ENCODE assay signal across 21 cellular contexts in the genomic region with DNA sequence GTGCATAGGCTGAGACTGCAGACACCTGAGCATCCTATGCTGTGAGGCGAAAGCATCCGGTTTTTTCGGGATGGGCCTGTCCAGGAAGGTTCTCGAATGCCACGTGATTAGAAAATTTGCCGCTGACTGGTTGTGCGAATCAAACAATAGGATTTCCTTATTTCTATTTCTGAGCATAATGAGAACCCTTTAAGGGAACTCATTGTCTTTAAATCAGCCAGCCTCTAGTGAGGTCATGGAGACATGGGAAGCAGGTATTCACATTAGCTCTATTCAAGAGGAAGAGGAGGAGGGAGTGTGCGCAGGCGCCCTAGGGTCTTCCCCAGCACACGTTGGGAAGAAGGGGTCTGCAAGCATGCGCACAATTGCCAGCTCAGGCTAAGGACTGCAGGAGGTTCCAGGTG. TPM values are rescaled to one million over a fixed set of nuclear protein-coding genes. Genes with fewer than 3 reads are reported as not detected.
DNase-seq lines count a peak whose midpoint lies in the region; ATAC-seq and TF ChIP-seq lines count a peak whose summit lies in the region.
"Had no signal": no experiment of that assay in that cellular context is flagged by ENCODE, and none has a peak within 500 bp of the region (broad histone marks: within the 10 kb centered on the region; RNA-seq: fewer than 3 reads in every experiment).

No MANE protein-coding gene starts in this region.

- no peak for ATAC-seq in activated T-helper 17 cell treated with anti-CD3 and anti-CD28 coated beads, Interleukin-2, amount 50 U/mL, for 72 hours (replicated peaks)
- no peak for ATAC-seq in stimulated activated naive CD8-positive, alpha-beta T cell treated with anti-CD3 and anti-CD28 coated beads, Interleukin-15, amount 100 ng/mL, for 72 hours
- no peak for ATAC-seq in HG02840 (IDR thresholded peaks at IDR 0.05; ENCODE audit: low FRiP score, unreplicated experiment)
- ATAC-seq: A549 had no signal

- H3K9me3 Mint-ChIP-seq in activated CD4-positive, alpha-beta T cell treated with anti-CD3 and anti-CD28 coated beads, Interleukin-2, amount 10 ng/mL, durations not matched to agents 24 days and 14 days: peaks cover 7% of the 10 kb centered on the region
- peaks cover 11% of the 10 kb centered on the region for H3K9me3 Mint-ChIP-seq in activated T-helper 17 cell treated with anti-CD3 and anti-CD28 coated beads, Interleukin-2, amount 50 U/mL, for 72 hours
- peaks cover 14 to 16% of the 10 kb centered on the region in 2 donors for H3K9me3 Mint-ChIP-seq in stimulated activated naive CD8-positive, alpha-beta T cell treated with anti-CD3 and anti-CD28 coated beads, Interleukin-15, amount 100 ng/mL, for 72 hours

- peaks cover 62% of the 10 kb centered on the region for H3K4me1 Mint-ChIP-seq in activated CD4-positive, alpha-beta T cell treated with anti-CD3 and anti-CD28 coated beads, Interleukin-2, amount 10 ng/mL, durations not matched to agents 24 days and 14 days
- peaks cover 38% of the 10 kb centered on the region for H3K4me1 Mint-ChIP-seq in activated T-helper 17 cell treated with anti-CD3 and anti-CD28 coated beads, Interleukin-2, amount 50 U/mL, for 72 hours
- H3K4me1 Mint-ChIP-seq in stimulated activated naive CD8-positive, alpha-beta T cell treated with anti-CD3 and anti-CD28 coated beads, Interleukin-15, amount 100 ng/mL, for 72 hours: peaks cover 76% of the 10 kb centered on the region
- H3K4me1 Mint-ChIP-seq: H9 had no signal

- H3K36me3 Mint-ChIP-seq in activated CD4-positive, alpha-beta T cell treated with anti-CD3 and anti-CD28 coated beads, Interleukin-2, amount 10 ng/mL, durations not matched to agents 24 days and 14 days (ENCODE audit: low read depth): peaks cover 88% of the 10 kb centered on the region
- H3K36me3 Mint-ChIP-seq in activated T-helper 17 cell treated with anti-CD3 and anti-CD28 coated beads, Interleukin-2, amount 50 U/mL, for 72 hours (ENCODE audit: low read depth): peaks cover 73% of the 10 kb centered on the region

- H3K4me3 ChIP-seq in right atrium auricular region: peak overlapping the region in 1 of 2 donors; percentile 20
- H3K4me3 ChIP-seq: A549, mucosa of descending colon, smooth muscle cell, transverse colon had no signal

- peak overlapping the region; percentile 72 for H3K27ac Mint-ChIP-seq in activated CD4-positive, alpha-beta T cell treated with anti-CD3 and anti-CD28 coated beads, Interleukin-2, amount 10 ng/mL, durations not matched to agents 24 days and 14 days
- no peak overlapping the region for H3K27ac Mint-ChIP-seq in activated T-helper 17 cell treated with anti-CD3 and anti-CD28 coated beads, Interleukin-2, amount 50 U/mL, for 72 hours
- H3K27ac Mint-ChIP-seq in stimulated activated naive CD8-positive, alpha-beta T cell treated with anti-CD3 and anti-CD28 coated beads, Interleukin-15, amount 100 ng/mL, for 72 hours: peak overlapping the region in 1 of 2 donors; percentile 75
- H3K27ac Mint-ChIP-seq: H9 had no signal

- no peak for TF ChIP-seq CTCF in right atrium auricular region (IDR thresholded peaks at IDR 0.05)
- TF ChIP-seq CTCF in GM20000 (IDR thresholded peaks at IDR 0.05; ENCODE audit: extremely low read depth, missing control alignments): no peak

- no peaks in the 10 kb centered on the region for H3K27me3 ChIP-seq in right atrium auricular region
- H3K27me3 ChIP-seq: transverse colon had no signal

- peaks cover 0 to 7% of the 10 kb centered on the region in 2 donors for H3K9me3 ChIP-seq in right atrium auricular region
- H3K9me3 ChIP-seq: A549, mucosa of descending colon, transverse colon had no signal

- H3K27me3 Mint-ChIP-seq in activated CD4-positive, alpha-beta T cell treated with anti-CD3 and anti-CD28 coated beads, Interleukin-2, amount 10 ng/mL, durations not matched to agents 24 days and 14 days: no peaks in the 10 kb centered on the region
- H3K27me3 Mint-ChIP-seq in activated T-helper 17 cell treated with anti-CD3 and anti-CD28 coated beads, Interleukin-2, amount 50 U/mL, for 72 hours: no peaks in the 10 kb centered on the region
- H3K27me3 Mint-ChIP-seq in stimulated activated naive CD8-positive, alpha-beta T cell treated with anti-CD3 and anti-CD28 coated beads, Interleukin-15, amount 100 ng/mL, for 72 hours: no peaks in the 10 kb centered on the region

- H3K4me3 Mint-ChIP-seq in activated CD4-positive, alpha-beta T cell treated with anti-CD3 and anti-CD28 coated beads, Interleukin-2, amount 10 ng/mL, durations not matched to agents 24 days and 14 days: peak overlapping the region; percentile 89
- H3K4me3 Mint-ChIP-seq in activated T-helper 17 cell treated with anti-CD3 and anti-CD28 coated beads, Interleukin-2, amount 50 U/mL, for 72 hours: peak overlapping the region; percentile 36
- H3K4me3 Mint-ChIP-seq in stimulated activated naive CD8-positive, alpha-beta T cell treated with anti-CD3 and anti-CD28 coated beads, Interleukin-15, amount 100 ng/mL, for 72 hours: peak overlapping the region; percentile 49 to 70
- H3K4me3 Mint-ChIP-seq: H9, IgD-negative memory B cell had no signal

- H3K4me1 ChIP-seq in right atrium auricular region: peaks cover 0 to 18% of the 10 kb centered on the region in 2 donors
- H3K4me1 ChIP-seq: A549, transverse colon had no signal

- intact Hi-C loops in activated CD4-positive, alpha-beta T cell treated with anti-CD3 and anti-CD28 coated beads, Interleukin-2, amount 10 ng/mL, durations not matched to agents 24 days and 14 days (cut with micrococcal nuclease): no loop called here

- peak; percentile 62 for DNase-seq in activated CD4-positive, alpha-beta T cell treated with anti-CD3 and anti-CD28 coated beads, Interleukin-2, amount 10 ng/mL, durations not matched to agents 24 days and 14 days
- no peak for DNase-seq in activated CD4-positive, alpha-beta T cell treated with anti-CD3 and anti-CD28 coated beads for 4 hours
- DNase-seq in right atrium auricular region (ENCODE audit: low spot score) (no peak), T-helper 9 cell (no peak), GM20000 (ENCODE audit: low spot score) (no peak)
- DNase-seq in stimulated activated naive CD8-positive, alpha-beta T cell treated with anti-CD3 and anti-CD28 coated beads, Interleukin-15, amount 100 ng/mL, for 72 hours: no peak
- DNase-seq: activated CD4-positive, alpha-beta T cell treated with anti-CD3 and anti-CD28 coated beads for 48 hours; DND-41; H9; mucosa of descending colon; NCI-H2029 treated with DMSO at 0.1 percent for 48 hours; transverse colon had no signal

- H3K27ac ChIP-seq in right atrium auricular region: peak overlapping the region; percentile 49 to 71
- H3K27ac ChIP-seq: A549, HL-60, transverse colon had no signal

- H3K36me3 ChIP-seq in right atrium auricular region: peaks cover 9% of the 10 kb centered on the region
- H3K36me3 ChIP-seq: transverse colon had no signal

RNA-seq across cellular contexts. Expression of gene GIMAP1, which starts 5.6 kb away (rescaled TPM):
- 4.9 and 6.0 TPM in 2 replicates for total RNA-seq in activated CD4-positive, alpha-beta T cell treated with anti-CD3 and anti-CD28 coated beads, Interleukin-2, amount 10 ng/mL, durations not matched to agents 24 days and 14 days
- total RNA-seq in activated T-helper 17 cell treated with anti-CD3 and anti-CD28 coated beads, Interleukin-2, amount 50 U/mL, for 72 hours: 1 to 10 TPM; 5.1 to 5.6 TPM
- total RNA-seq in right atrium auricular region: 1 to 10 TPM; 5.6 to 8.0 TPM
- total RNA-seq: chondrocyte, H9, NCI-H460, osteoblast, smooth muscle cell had no signal

RNA-seq across cellular contexts. Expression of gene GIMAP5, which starts 15.2 kb away (rescaled TPM):
- 44.4 and 50.9 TPM in 2 replicates for total RNA-seq in activated CD4-positive, alpha-beta T cell treated with anti-CD3 and anti-CD28 coated beads, Interleukin-2, amount 10 ng/mL, durations not matched to agents 24 days and 14 days
- 100 to 1,000 TPM; 106 to 142 TPM for total RNA-seq in activated T-helper 17 cell treated with anti-CD3 and anti-CD28 coated beads, Interleukin-2, amount 50 U/mL, for 72 hours
- total RNA-seq in right atrium auricular region: 10 to 100 TPM; 14.5 to 22.2 TPM
- total RNA-seq: chondrocyte, H9, NCI-H460, osteoblast, smooth muscle cell had no signal

RNA-seq across cellular contexts. Expression of gene GIMAP2, which starts 36.5 kb away (rescaled TPM):
- total RNA-seq in activated CD4-positive, alpha-beta T cell treated with anti-CD3 and anti-CD28 coated beads, Interleukin-2, amount 10 ng/mL, durations not matched to agents 24 days and 14 days: 28.2 TPM in 2 replicates
- total RNA-seq in activated T-helper 17 cell treated with anti-CD3 and anti-CD28 coated beads, Interleukin-2, amount 50 U/mL, for 72 hours: 10 to 100 TPM; 29.1 to 44.9 TPM
- 1 to 10 TPM; 3.8 to 8.3 TPM for total RNA-seq in right atrium auricular region
- total RNA-seq: chondrocyte, H9, smooth muscle cell had no signal

Comparison
In these comparisons a context has a peak if more than half of its experiments do, and no peak if none do; other contexts are left out.
1. H3K4me3 Mint-ChIP-seq: peak in every context shown above with its lines; median percentile 89 in activated CD4-positive, alpha-beta T cell treated with anti-CD3 and anti-CD28 coated beads, Interleukin-2, amount 10 ng/mL, durations not matched to agents 24 days and 14 days; 60 in stimulated activated naive CD8-positive, alpha-beta T cell treated with anti-CD3 and anti-CD28 coated beads, Interleukin-15, amount 100 ng/mL, for 72 hours; 36 in activated T-helper 17 cell treated with anti-CD3 and anti-CD28 coated beads, Interleukin-2, amount 50 U/mL, for 72 hours.